Comparison of ENCODE assay signal across 8 cellular contexts in genomic region chr22:39528681-39529486, GRCh38. TPM values are rescaled to one million over a fixed set of nuclear protein-coding genes. Genes with fewer than 3 reads are reported as not detected.
DNase-seq lines count a peak whose midpoint lies in the region; ATAC-seq, FAIRE-seq and TF ChIP-seq lines count a peak whose summit lies in the region.

No MANE protein-coding gene starts in this region.

- peaks cover 29% of the 10 kb centered on the region for H3K79me2 ChIP-seq in PC-3 (ENCODE audit: low read length)

- ATAC-seq in PC-3 (peak; percentile 34), GM19328 (IDR thresholded peaks at IDR 0.05; ENCODE audit: unreplicated experiment) (no peak)

- peak overlapping the region; percentile 46 for H3K4me2 ChIP-seq in PC-3 (ENCODE audit: low read length)

- H2AFZ ChIP-seq in PC-3 (ENCODE audit: low read length), result no peak overlapping the region

- BruUV-seq in PC-3 (replicated peaks; lab: Mats Ljungman, UMichigan), result TSS peak; percentile 7

- intact Hi-C loops in PC-3 (cut with micrococcal nuclease), result no loop called here

- no peaks in the 10 kb centered on the region for H3F3A ChIP-seq in PC-3 (ENCODE audit: low read length, unreplicated experiment)

- FAIRE-seq in GM12892 (lab: Jason Lieb, UNC), result peak; percentile 97

- H3K27me3 ChIP-seq in PC-3 (ENCODE audit: low read length) (no peaks in the 10 kb centered on the region), muscle layer of duodenum (ENCODE audit: low read depth, low read length) (no peaks in the 10 kb centered on the region)

- H3K27ac ChIP-seq in PC-3 (ENCODE audit: low read length) (no peak overlapping the region), muscle layer of duodenum (ENCODE audit: low read length) (peak overlapping the region; percentile 31)

- no peak overlapping the region for H3K9ac ChIP-seq in PC-3 (ENCODE audit: low read length)

- CTCF ChIA-PET in PC-3 (lab: Charles Lee), result interaction anchor here (0.6 to 1.4 kb wide), 6 partner anchors 9 to 392 kb away, joined by 3 to 14 read pairs (median 8); partner anchors contain the start of genes ATF4 and MIEF1

- peaks cover 21% of the 10 kb centered on the region for H3K4me1 ChIP-seq in PC-3 (ENCODE audit: insufficient read depth, low read length)
- H3K4me1 ChIP-seq in muscle layer of duodenum (ENCODE audit: control insufficient read depth in 1 of 2, insufficient read depth in 2 of 2, low read length in 2 of 2), result peaks cover 17 to 72% of the 10 kb centered on the region in 2 donors

- POLR2A ChIA-PET in PC-3 (lab: Charles Lee; ENCODE audit: unreplicated experiment), result interaction anchor here (0.6 to 1.2 kb wide), 2 partner anchors 9 to 118 kb away, joined by 6 to 11 read pairs; partner anchors contain the start of gene ATF4

- no peaks in the 10 kb centered on the region for H3K9me3 ChIP-seq in PC-3 (ENCODE audit: low read length)
- no peaks in the 10 kb centered on the region for H3K9me3 ChIP-seq in muscle layer of duodenum (ENCODE audit: control insufficient read depth in 1 of 2, low read length in 2 of 2)

- H3K9me2 ChIP-seq in PC-3 (replicated peaks; ENCODE audit: low read length), result no peaks in the 10 kb centered on the region

- H3K36me3 ChIP-seq in PC-3 (ENCODE audit: low read depth, low read length) (peaks cover 4% of the 10 kb centered on the region), muscle layer of duodenum (ENCODE audit: control insufficient read depth in 1 of 2, insufficient read depth in 2 of 2, low read length in 2 of 2) (peaks cover 14 to 19% of the 10 kb centered on the region in 2 donors)

- peak; percentile 70 for DNase-seq in GM12892 (ENCODE audit: insufficient read length)
- peak; percentile 92 for DNase-seq in KBM-7
- peak; percentile 86 for DNase-seq in PC-3
- peak; percentile 92 for DNase-seq in activated T-cell treated with anti-CD3 and anti-CD28 coated beads, Interleukin-2, amount 50 U/mL, for 1 hour
- DNase-seq in epithelial cell of proximal tubule (ENCODE audit: low read depth), result no peak
- peak; percentile 71 to 74 for DNase-seq in stimulated activated CD8-positive, alpha-beta memory T cell treated with anti-CD3 and anti-CD28 coated beads, Interleukin-4, amount 100 ng/mL, for 4 hours (ENCODE audit: low read depth in 2 of 2, low spot score in 1 of 2)

- H4K20me1 ChIP-seq in PC-3 (ENCODE audit: low read length), result peaks cover 24% of the 10 kb centered on the region

- peak; percentile 22 for TF ChIP-seq POLR2A in GM12892 (IDR thresholded peaks at IDR 0.05; ENCODE audit: low read depth, low read length)

- TF ChIP-seq CTCF in PC-3 (conservative IDR thresholded peaks at IDR 0.05; ENCODE audit: low read depth, low read length), result peak; percentile 89
- TF ChIP-seq CTCF in epithelial cell of proximal tubule (conservative IDR thresholded peaks at IDR 0.05; ENCODE audit: low read depth, low read length), result peak; percentile 99

- in situ Hi-C loops in KBM-7 (cut with MboI; ENCODE audit: low pct_unique_long_range_greater_than_20kb, low sequenced_read_pairs), result loop anchor here (25.0 kb wide), 1 partner anchor 808 kb away; the partner anchor contains the start of gene ADSL

- H3K4me3 ChIP-seq in PC-3 (ENCODE audit: low read length), result peak overlapping the region; percentile 11; the same call in 1 of the 2 replicates
- H3K4me3 ChIP-seq in epithelial cell of proximal tubule (ENCODE audit: low read depth, low read length), result peak overlapping the region; percentile 25
- peak overlapping the region; percentile 37 to 40 for H3K4me3 ChIP-seq in muscle layer of duodenum (ENCODE audit: low read depth in 1 of 2, low read length in 2 of 2)

RNA-seq across cellular contexts. Expression of gene RPS19BP1, which starts 3.7 kb away (rescaled TPM):
- 46.3 TPM for polyA plus RNA-seq in GM12892 (2012; ENCODE audit: missing spikeins)
- total RNA-seq in PC-3 (2014; rRNA removed) (253 and 320 TPM in 2 replicates), epithelial cell of proximal tubule (126 and 197 TPM in 2 replicates)

RNA-seq across cellular contexts. Expression of gene ATF4, which starts 8.5 kb away (rescaled TPM):
- polyA plus RNA-seq in GM12892 (2012; ENCODE audit: missing spikeins), result 330 TPM
- 230 and 240 TPM in 2 replicates for total RNA-seq in PC-3 (2014; rRNA removed)
- total RNA-seq in epithelial cell of proximal tubule, result 294 and 415 TPM in 2 replicates

RNA-seq across cellular contexts. Expression of gene MIEF1, which starts 26.8 kb away (rescaled TPM):
- 15.2 TPM for polyA plus RNA-seq in GM12892 (2012; ENCODE audit: missing spikeins)
- total RNA-seq in PC-3 (2014; rRNA removed), result 22.1 and 23.2 TPM in 2 replicates
- 22.9 and 26.6 TPM in 2 replicates for total RNA-seq in epithelial cell of proximal tubule

RNA-seq across cellular contexts. Expression of gene CACNA1I, which starts 41.7 kb away (rescaled TPM):
- polyA plus RNA-seq in GM12892 (2012; ENCODE audit: missing spikeins), result not detected
- total RNA-seq in PC-3 (2014; rRNA removed) (0.06 TPM in 1 of 2 replicates, not detected in the other), epithelial cell of proximal tubule (0.06 TPM in 1 of 2 replicates, not detected in the other)
